ENCODE assay signal across 1 cellular context in genomic region chr6:2760882-2761842, GRCh38.
TF ChIP-seq lines count a peak whose summit lies in the region.

No MANE protein-coding gene starts in this region.

TF ChIP-seq in K562, 482 proteins besides CTCF, POLR2A, EP300 and RAD21 (continued from another document and continues in another):
- no peak for TF ChIP-seq ZNF592 (IDR thresholded peaks at IDR 0.05)
- TF ChIP-seq MTA2 (IDR thresholded peaks at IDR 0.05; ENCODE audit: low read depth), result 0 out of 2 replicates have a peak, but pooled peaks have one; percentile 27
- TF ChIP-seq RHOXF2B (CRISPR knock-in tag; conservative IDR thresholded peaks at IDR 0.05), result no peak
- TF ChIP-seq, protein P1, sequence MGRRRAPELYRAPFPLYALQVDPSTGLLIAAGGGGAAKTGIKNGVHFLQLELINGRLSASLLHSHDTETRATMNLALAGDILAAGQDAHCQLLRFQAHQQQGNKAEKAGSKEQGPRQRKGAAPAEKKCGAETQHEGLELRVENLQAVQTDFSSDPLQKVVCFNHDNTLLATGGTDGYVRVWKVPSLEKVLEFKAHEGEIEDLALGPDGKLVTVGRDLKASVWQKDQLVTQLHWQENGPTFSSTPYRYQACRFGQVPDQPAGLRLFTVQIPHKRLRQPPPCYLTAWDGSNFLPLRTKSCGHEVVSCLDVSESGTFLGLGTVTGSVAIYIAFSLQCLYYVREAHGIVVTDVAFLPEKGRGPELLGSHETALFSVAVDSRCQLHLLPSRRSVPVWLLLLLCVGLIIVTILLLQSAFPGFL (CRISPR knock-in tag; IDR thresholded peaks at IDR 0.05), result no peak
- TF ChIP-seq ZNF316 (IDR thresholded peaks at IDR 0.05), result no peak
- peak; percentile 27; the same call in 1 of the 2 replicates for TF ChIP-seq NCOR1 (IDR thresholded peaks at IDR 0.05)
- TF ChIP-seq ZNF384 (IDR thresholded peaks at IDR 0.05; ENCODE audit: low read depth, low read length), result peak; percentile 70
- TF ChIP-seq EHMT2 (IDR thresholded peaks at IDR 0.05), result peak; percentile 17; the same call in 1 of the 2 replicates
- no peak for TF ChIP-seq SPI1 (IDR thresholded peaks at IDR 0.05; ENCODE audit: borderline replicate concordance, low read depth, low read length)
- no peak for TF ChIP-seq ZNF696 (CRISPR knock-in tag; conservative IDR thresholded peaks at IDR 0.05)
- TF ChIP-seq SMAD4 (CRISPR knock-in tag; conservative IDR thresholded peaks at IDR 0.05), result no peak
- TF ChIP-seq ARID2 (IDR thresholded peaks at IDR 0.05), result no peak
- no peak for TF ChIP-seq TCF7 (IDR thresholded peaks at IDR 0.05; ENCODE audit: borderline replicate concordance)
- no peak for TF ChIP-seq GTF2F1 (IDR thresholded peaks at IDR 0.05; ENCODE audit: low read depth, low read length)
- TF ChIP-seq, protein P2, sequence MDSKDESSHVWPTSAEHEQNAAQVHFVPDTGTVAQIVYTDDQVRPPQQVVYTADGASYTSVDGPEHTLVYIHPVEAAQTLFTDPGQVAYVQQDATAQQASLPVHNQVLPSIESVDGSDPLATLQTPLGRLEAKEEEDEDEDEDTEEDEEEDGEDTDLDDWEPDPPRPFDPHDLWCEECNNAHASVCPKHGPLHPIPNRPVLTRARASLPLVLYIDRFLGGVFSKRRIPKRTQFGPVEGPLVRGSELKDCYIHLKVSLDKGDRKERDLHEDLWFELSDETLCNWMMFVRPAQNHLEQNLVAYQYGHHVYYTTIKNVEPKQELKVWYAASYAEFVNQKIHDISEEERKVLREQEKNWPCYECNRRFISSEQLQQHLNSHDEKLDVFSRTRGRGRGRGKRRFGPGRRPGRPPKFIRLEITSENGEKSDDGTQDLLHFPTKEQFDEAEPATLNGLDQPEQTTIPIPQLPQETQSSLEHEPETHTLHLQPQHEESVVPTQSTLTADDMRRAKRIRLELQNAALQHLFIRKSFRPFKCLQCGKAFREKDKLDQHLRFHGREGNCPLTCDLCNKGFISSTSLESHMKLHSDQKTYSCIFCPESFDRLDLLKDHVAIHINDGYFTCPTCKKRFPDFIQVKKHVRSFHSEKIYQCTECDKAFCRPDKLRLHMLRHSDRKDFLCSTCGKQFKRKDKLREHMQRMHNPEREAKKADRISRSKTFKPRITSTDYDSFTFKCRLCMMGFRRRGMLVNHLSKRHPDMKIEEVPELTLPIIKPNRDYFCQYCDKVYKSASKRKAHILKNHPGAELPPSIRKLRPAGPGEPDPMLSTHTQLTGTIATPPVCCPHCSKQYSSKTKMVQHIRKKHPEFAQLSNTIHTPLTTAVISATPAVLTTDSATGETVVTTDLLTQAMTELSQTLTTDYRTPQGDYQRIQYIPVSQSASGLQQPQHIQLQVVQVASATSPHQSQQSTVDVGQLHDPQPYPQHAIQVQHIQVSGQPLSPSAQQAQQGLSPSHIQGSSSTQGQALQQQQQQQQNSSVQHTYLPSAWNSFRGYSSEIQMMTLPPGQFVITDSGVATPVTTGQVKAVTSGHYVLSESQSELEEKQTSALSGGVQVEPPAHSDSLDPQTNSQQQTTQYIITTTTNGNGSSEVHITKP (IDR thresholded peaks at IDR 0.05; ENCODE audit: partially characterized antibody), result no peak
- TF ChIP-seq SIN3A (IDR thresholded peaks at IDR 0.05; ENCODE audit: borderline replicate concordance in 2 of 2, control insufficient read depth in 1 of 2, low read depth in 2 of 2, low read length in 2 of 2), result no peak
- peak; percentile 51 for TF ChIP-seq PKNOX1 (IDR thresholded peaks at IDR 0.05)
- no peak for TF ChIP-seq MTA3 (IDR thresholded peaks at IDR 0.05; ENCODE audit: borderline replicate concordance)
- no peak for TF ChIP-seq TCF7L2 (IDR thresholded peaks at IDR 0.05; ENCODE audit: low read depth, low read length)
- no peak for TF ChIP-seq RBFOX2 (IDR thresholded peaks at IDR 0.05; ENCODE audit: low read depth, low read length)
- TF ChIP-seq HCFC1 (IDR thresholded peaks at IDR 0.05; ENCODE audit: low read depth, low read length), result no peak
- TF ChIP-seq ZNF79 (CRISPR knock-in tag; IDR thresholded peaks at IDR 0.05; ENCODE audit: low read depth), result no peak
- no peak for TF ChIP-seq RBM14 (IDR thresholded peaks at IDR 0.05; ENCODE audit: borderline replicate concordance, insufficient read depth, low read depth, low read length)
- TF ChIP-seq LEF1 (IDR thresholded peaks at IDR 0.05), result no peak
- no peak for TF ChIP-seq ZNF24 (IDR thresholded peaks at IDR 0.05)
- TF ChIP-seq, protein P3, sequence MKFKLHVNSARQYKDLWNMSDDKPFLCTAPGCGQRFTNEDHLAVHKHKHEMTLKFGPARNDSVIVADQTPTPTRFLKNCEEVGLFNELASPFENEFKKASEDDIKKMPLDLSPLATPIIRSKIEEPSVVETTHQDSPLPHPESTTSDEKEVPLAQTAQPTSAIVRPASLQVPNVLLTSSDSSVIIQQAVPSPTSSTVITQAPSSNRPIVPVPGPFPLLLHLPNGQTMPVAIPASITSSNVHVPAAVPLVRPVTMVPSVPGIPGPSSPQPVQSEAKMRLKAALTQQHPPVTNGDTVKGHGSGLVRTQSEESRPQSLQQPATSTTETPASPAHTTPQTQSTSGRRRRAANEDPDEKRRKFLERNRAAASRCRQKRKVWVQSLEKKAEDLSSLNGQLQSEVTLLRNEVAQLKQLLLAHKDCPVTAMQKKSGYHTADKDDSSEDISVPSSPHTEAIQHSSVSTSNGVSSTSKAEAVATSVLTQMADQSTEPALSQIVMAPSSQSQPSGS (CRISPR knock-in tag; IDR thresholded peaks at IDR 0.05), result no peak
- no peak for TF ChIP-seq ZNF224 (CRISPR knock-in tag; IDR thresholded peaks at IDR 0.05)
- TF ChIP-seq USF1 (CRISPR knock-in tag; IDR thresholded peaks at IDR 0.05), result no peak
- TF ChIP-seq, protein P4, sequence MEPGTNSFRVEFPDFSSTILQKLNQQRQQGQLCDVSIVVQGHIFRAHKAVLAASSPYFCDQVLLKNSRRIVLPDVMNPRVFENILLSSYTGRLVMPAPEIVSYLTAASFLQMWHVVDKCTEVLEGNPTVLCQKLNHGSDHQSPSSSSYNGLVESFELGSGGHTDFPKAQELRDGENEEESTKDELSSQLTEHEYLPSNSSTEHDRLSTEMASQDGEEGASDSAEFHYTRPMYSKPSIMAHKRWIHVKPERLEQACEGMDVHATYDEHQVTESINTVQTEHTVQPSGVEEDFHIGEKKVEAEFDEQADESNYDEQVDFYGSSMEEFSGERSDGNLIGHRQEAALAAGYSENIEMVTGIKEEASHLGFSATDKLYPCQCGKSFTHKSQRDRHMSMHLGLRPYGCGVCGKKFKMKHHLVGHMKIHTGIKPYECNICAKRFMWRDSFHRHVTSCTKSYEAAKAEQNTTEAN (CRISPR knock-in tag; IDR thresholded peaks at IDR 0.05), result no peak
- TF ChIP-seq FOXM1 (IDR thresholded peaks at IDR 0.05; ENCODE audit: low read depth), result no peak; the same call in 1 of the 2 replicates
- no peak for TF ChIP-seq FOXM1 (CRISPR knock-in tag; IDR thresholded peaks at IDR 0.05; ENCODE audit: low read depth)
- peak; percentile 81 for TF ChIP-seq ARID1B (IDR thresholded peaks at IDR 0.05)
- no peak for TF ChIP-seq HDAC1 (IDR thresholded peaks at IDR 0.05)
- peak; percentile 72 for TF ChIP-seq CBFA2T3 (IDR thresholded peaks at IDR 0.05)
- TF ChIP-seq ATF3 (IDR thresholded peaks at IDR 0.05), result peak; percentile 61
- TF ChIP-seq ATF3 (CRISPR knock-in tag; conservative IDR thresholded peaks at IDR 0.05), result no peak
- no peak for TF ChIP-seq JUN (IDR thresholded peaks at IDR 0.05; ENCODE audit: borderline replicate concordance, low read depth, low read length)
- TF ChIP-seq JUN (CRISPR knock-in tag; IDR thresholded peaks at IDR 0.05; ENCODE audit: borderline replicate concordance), result no peak
- no peak for TF ChIP-seq BRCA1 (IDR thresholded peaks at IDR 0.05)
- TF ChIP-seq BRCA1 (CRISPR knock-in tag; IDR thresholded peaks at IDR 0.05), result no peak
- TF ChIP-seq, protein P5, sequence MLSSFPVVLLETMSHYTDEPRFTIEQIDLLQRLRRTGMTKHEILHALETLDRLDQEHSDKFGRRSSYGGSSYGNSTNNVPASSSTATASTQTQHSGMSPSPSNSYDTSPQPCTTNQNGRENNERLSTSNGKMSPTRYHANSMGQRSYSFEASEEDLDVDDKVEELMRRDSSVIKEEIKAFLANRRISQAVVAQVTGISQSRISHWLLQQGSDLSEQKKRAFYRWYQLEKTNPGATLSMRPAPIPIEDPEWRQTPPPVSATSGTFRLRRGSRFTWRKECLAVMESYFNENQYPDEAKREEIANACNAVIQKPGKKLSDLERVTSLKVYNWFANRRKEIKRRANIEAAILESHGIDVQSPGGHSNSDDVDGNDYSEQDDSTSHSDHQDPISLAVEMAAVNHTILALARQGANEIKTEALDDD (IDR thresholded peaks at IDR 0.05), result peak; percentile 92
- no peak for TF ChIP-seq RBBP5 (IDR thresholded peaks at IDR 0.05; ENCODE audit: borderline replicate concordance, insufficient read depth, low read length, poor library complexity, severe bottlenecking)
- no peak for TF ChIP-seq XRCC5 (IDR thresholded peaks at IDR 0.05; ENCODE audit: low read depth, low read length)
- no peak for TF ChIP-seq HMG20A (CRISPR knock-in tag; conservative IDR thresholded peaks at IDR 0.05)
- TF ChIP-seq ZNF77 (CRISPR knock-in tag; IDR thresholded peaks at IDR 0.05), result no peak
- TF ChIP-seq SRSF9 (IDR thresholded peaks at IDR 0.05; ENCODE audit: borderline replicate concordance, low read depth, low read length), result no peak
- peak; percentile 28 for TF ChIP-seq HDAC3 (IDR thresholded peaks at IDR 0.05; ENCODE audit: borderline replicate concordance, partially characterized antibody)
- TF ChIP-seq, protein P6, sequence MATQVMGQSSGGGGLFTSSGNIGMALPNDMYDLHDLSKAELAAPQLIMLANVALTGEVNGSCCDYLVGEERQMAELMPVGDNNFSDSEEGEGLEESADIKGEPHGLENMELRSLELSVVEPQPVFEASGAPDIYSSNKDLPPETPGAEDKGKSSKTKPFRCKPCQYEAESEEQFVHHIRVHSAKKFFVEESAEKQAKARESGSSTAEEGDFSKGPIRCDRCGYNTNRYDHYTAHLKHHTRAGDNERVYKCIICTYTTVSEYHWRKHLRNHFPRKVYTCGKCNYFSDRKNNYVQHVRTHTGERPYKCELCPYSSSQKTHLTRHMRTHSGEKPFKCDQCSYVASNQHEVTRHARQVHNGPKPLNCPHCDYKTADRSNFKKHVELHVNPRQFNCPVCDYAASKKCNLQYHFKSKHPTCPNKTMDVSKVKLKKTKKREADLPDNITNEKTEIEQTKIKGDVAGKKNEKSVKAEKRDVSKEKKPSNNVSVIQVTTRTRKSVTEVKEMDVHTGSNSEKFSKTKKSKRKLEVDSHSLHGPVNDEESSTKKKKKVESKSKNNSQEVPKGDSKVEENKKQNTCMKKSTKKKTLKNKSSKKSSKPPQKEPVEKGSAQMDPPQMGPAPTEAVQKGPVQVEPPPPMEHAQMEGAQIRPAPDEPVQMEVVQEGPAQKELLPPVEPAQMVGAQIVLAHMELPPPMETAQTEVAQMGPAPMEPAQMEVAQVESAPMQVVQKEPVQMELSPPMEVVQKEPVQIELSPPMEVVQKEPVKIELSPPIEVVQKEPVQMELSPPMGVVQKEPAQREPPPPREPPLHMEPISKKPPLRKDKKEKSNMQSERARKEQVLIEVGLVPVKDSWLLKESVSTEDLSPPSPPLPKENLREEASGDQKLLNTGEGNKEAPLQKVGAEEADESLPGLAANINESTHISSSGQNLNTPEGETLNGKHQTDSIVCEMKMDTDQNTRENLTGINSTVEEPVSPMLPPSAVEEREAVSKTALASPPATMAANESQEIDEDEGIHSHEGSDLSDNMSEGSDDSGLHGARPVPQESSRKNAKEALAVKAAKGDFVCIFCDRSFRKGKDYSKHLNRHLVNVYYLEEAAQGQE (CRISPR knock-in tag; IDR thresholded peaks at IDR 0.05; ENCODE audit: low read depth), result no peak
- no peak for TF ChIP-seq PCBP2 (IDR thresholded peaks at IDR 0.05; ENCODE audit: low read depth, low read length, poor library complexity, severe bottlenecking)
- no peak for TF ChIP-seq LARP7 (IDR thresholded peaks at IDR 0.05)
